Comparison of ENCODE assay signal across 7 cellular contexts in the genomic region with DNA sequence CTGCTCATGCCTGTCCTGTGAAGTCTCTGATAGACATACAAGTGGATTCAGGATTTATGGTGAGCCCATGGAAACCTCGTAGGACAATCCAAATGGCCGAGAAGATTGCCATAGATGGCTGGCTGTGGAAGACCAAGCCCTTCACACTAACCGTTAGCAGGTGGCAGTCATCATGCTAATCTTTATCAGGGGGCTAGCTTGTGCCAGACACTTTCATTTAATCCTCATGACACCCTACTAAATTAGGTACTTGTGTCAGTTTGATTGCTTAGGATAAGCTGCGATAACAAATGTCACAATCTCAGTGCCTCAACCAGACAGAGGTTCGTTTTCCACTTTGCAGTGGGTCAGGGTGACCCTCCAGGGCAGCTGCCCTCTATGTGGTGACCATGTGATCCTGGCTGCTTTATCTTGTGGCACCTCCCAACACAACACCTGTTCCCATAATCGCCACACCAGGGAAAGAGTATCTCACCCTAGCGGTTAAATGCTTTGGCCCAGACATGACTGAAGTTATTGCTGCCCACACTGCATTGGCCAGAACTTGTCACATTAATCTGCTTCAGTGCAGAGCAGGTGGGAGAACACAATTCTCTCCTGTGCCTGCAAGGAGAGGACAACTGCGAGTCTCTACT.
DNase-seq lines count a peak whose midpoint lies in the region; ATAC-seq, FAIRE-seq and TF ChIP-seq lines count a peak whose summit lies in the region.

No MANE protein-coding gene starts in this region.

- no peaks in the 10 kb centered on the region for H3K36me3 Mint-ChIP-seq in astrocyte (ENCODE audit: low read depth, unreplicated experiment)
- no peaks in the 10 kb centered on the region for H3K36me3 Mint-ChIP-seq in T-helper 2 cell treated with Interferon-gamma antibody and Interleukin-4, amounts not matched to agents 5 μg/mL and 100 μg/mL, for 36 hours (ENCODE audit: low read depth)

- TF ChIP-seq CTCF in KMS-11 (conservative IDR thresholded peaks at IDR 0.05; ENCODE audit: low read depth, low read length) (peak; percentile 75), astrocyte (IDR thresholded peaks at IDR 0.05; ENCODE audit: insufficient read depth, low read depth, low read length) (peak; percentile 26)

- H3K27ac Mint-ChIP-seq in astrocyte (ENCODE audit: unreplicated experiment) = no peak overlapping the region
- no peak overlapping the region for H3K27ac Mint-ChIP-seq in T-helper 2 cell treated with Interferon-gamma antibody and Interleukin-4, amounts not matched to agents 5 μg/mL and 100 μg/mL, for 36 hours

- FAIRE-seq in astrocyte (lab: Jason Lieb, UNC) = peak; percentile 13

- no peak for ATAC-seq in GM18873 (IDR thresholded peaks at IDR 0.05; ENCODE audit: low FRiP score, unreplicated experiment)

- H3K36me3 ChIP-seq in KMS-11 (ENCODE audit: insufficient read depth) (no peaks in the 10 kb centered on the region), astrocyte (ENCODE audit: insufficient read depth, low read length) (no peaks in the 10 kb centered on the region)

- H4K20me1 ChIP-seq in KMS-11 (ENCODE audit: insufficient read depth) = no peaks in the 10 kb centered on the region
- H4K20me1 ChIP-seq in astrocyte (ENCODE audit: insufficient read depth, low read length) = no peaks in the 10 kb centered on the region

- H3K4me3 ChIP-seq in KMS-11 (IDR thresholded peaks at IDR 0.05; ENCODE audit: insufficient read depth, low read depth, low read length) (no peak overlapping the region), astrocyte (ENCODE audit: insufficient read depth, low read depth, low read length) (no peak overlapping the region)

- no peaks in the 10 kb centered on the region for H3K9me3 Mint-ChIP-seq in astrocyte (ENCODE audit: unreplicated experiment)
- H3K9me3 Mint-ChIP-seq in T-helper 2 cell treated with Interferon-gamma antibody and Interleukin-4, amounts not matched to agents 5 μg/mL and 100 μg/mL, for 36 hours = no peaks in the 10 kb centered on the region

- peaks cover 99% of the 10 kb centered on the region for H3K4me1 ChIP-seq in KMS-11 (ENCODE audit: low read depth, poor library complexity, severe bottlenecking)
- H3K4me1 ChIP-seq in astrocyte (ENCODE audit: insufficient read depth, low read length) = no peaks in the 10 kb centered on the region

- no peaks in the 10 kb centered on the region for H3K9me3 ChIP-seq in astrocyte (ENCODE audit: insufficient read depth, low read depth, low read length)

- H3K27me3 Mint-ChIP-seq in astrocyte (ENCODE audit: low read depth, unreplicated experiment) = no peaks in the 10 kb centered on the region
- H3K27me3 Mint-ChIP-seq in T-helper 2 cell treated with Interferon-gamma antibody and Interleukin-4, amounts not matched to agents 5 μg/mL and 100 μg/mL, for 36 hours (ENCODE audit: low read depth) = peaks cover 4% of the 10 kb centered on the region

- H3K9ac ChIP-seq in KMS-11 (peak overlapping the region; percentile 51; the same call in 1 of the 2 replicates), astrocyte (ENCODE audit: low read length) (no peak overlapping the region)

- H3K79me2 ChIP-seq in KMS-11 (ENCODE audit: insufficient read depth, low read depth) (no peaks in the 10 kb centered on the region), astrocyte (ENCODE audit: insufficient read depth, low read length) (no peaks in the 10 kb centered on the region)

- DNase-seq in GM03348 (ENCODE audit: low spot score) = peak; percentile 46
- no peak for DNase-seq in astrocyte (ENCODE audit: low read depth)
- peak; percentile 21 for DNase-seq in midbrain (lab: John Stamatoyannopoulos, UW)
- no peak for DNase-seq in T-helper 2 cell treated with Interferon-gamma antibody and Interleukin-4, amounts not matched to agents 5 μg/mL and 100 μg/mL, for 36 hours (ENCODE audit: low spot score)
- DNase-seq in NCI-H2081 treated with DMSO at 0.1 percent for 48 hours (lab: John Stamatoyannopoulos, UW) = no peak

- peak overlapping the region; percentile 91 for H3K4me2 ChIP-seq in KMS-11
- no peak overlapping the region for H3K4me2 ChIP-seq in astrocyte (ENCODE audit: low read length)

- H2AFZ ChIP-seq in KMS-11 (ENCODE audit: low read depth) (peak overlapping the region; percentile 28; the same call in 1 of the 2 replicates), astrocyte (ENCODE audit: low read depth, low read length) (no peak overlapping the region)

- no peak overlapping the region for H3K4me3 Mint-ChIP-seq in astrocyte (ENCODE audit: unreplicated experiment)
- no peak overlapping the region for H3K4me3 Mint-ChIP-seq in T-helper 2 cell treated with Interferon-gamma antibody and Interleukin-4, amounts not matched to agents 5 μg/mL and 100 μg/mL, for 36 hours

- H3K27ac ChIP-seq in KMS-11 (peak overlapping the region; percentile 78), astrocyte (ENCODE audit: low read depth, low read length) (no peak overlapping the region)

- no peaks in the 10 kb centered on the region for H3K4me1 Mint-ChIP-seq in astrocyte (ENCODE audit: low read depth, unreplicated experiment)
- H3K4me1 Mint-ChIP-seq in T-helper 2 cell treated with Interferon-gamma antibody and Interleukin-4, amounts not matched to agents 5 μg/mL and 100 μg/mL, for 36 hours (ENCODE audit: low read depth) = peaks cover 8% of the 10 kb centered on the region

- H3K27me3 ChIP-seq in KMS-11 (ENCODE audit: insufficient read depth, low read depth) (no peaks in the 10 kb centered on the region), astrocyte (ENCODE audit: insufficient read depth, low read length) (no peaks in the 10 kb centered on the region)

Comparison
In these comparisons a context has a peak if more than half of its experiments do, and no peak if none do; other contexts are left out.
1. DNase-seq: peak in GM03348 (single experiment) and midbrain (single experiment); none in astrocyte (single experiment), T-helper 2 cell treated with Interferon-gamma antibody and Interleukin-4, amounts not matched to agents 5 μg/mL and 100 μg/mL, for 36 hours (single experiment) and NCI-H2081 treated with DMSO at 0.1 percent for 48 hours (single experiment).